8 cellular contexts compared by ENCODE assay signal in genomic region chr7:33932832-33933468, GRCh38. TPM values are rescaled to one million over a fixed set of nuclear protein-coding genes. Genes with fewer than 3 reads are reported as not detected.
DNase-seq lines count a peak whose midpoint lies in the region; ATAC-seq, FAIRE-seq and TF ChIP-seq lines count a peak whose summit lies in the region.

No MANE protein-coding gene starts in this region.

- H3K27ac Mint-ChIP-seq in endothelial cell (ENCODE audit: unreplicated experiment) = no peak overlapping the region

- ATAC-seq in HG03521 (IDR thresholded peaks at IDR 0.05; ENCODE audit: unreplicated experiment) = peak; percentile 61

- H3K4me3 ChIP-seq in BJ (ENCODE audit: low read depth, low read length) = no peak overlapping the region

- DNase-seq in BJ (ENCODE audit: low read depth) (peak; percentile 52), GM19239 (ENCODE audit: insufficient read length, low spot score) (peak; percentile 28), NCI-H774 (lab: John Stamatoyannopoulos, UW) (peak; percentile 51), endothelial cell (ENCODE audit: low spot score) (peak; percentile 84), middle frontal gyrus (ENCODE audit: extremely low spot score, low spot score) (peak; percentile 79)
- DNase-seq in activated CD8-positive, alpha-beta memory T cell treated with anti-CD3 and anti-CD28 coated beads for 24 hours = peak; percentile 85
- peak; percentile 8 to 27 for DNase-seq in stimulated activated CD8-positive, alpha-beta memory T cell treated with anti-CD3 and anti-CD28 coated beads, Interleukin-2, amount 100 ng/mL, for 1 hour (ENCODE audit: low read depth in 2 of 2)

- CTCF ChIA-PET in BJ (lab: Yijun Ruan, JAX) = interaction anchor here (0.6 to 4.8 kb wide), 45 partner anchors 9 to 750 kb away, joined by 3 to 31 read pairs (median 4); partner anchors contain the start of gene BMPER

- peaks cover 3% of the 10 kb centered on the region for H3K27me3 Mint-ChIP-seq in endothelial cell (ENCODE audit: unreplicated experiment)

- peaks cover 2% of the 10 kb centered on the region for H3K36me3 ChIP-seq in BJ (ENCODE audit: control insufficient read depth, insufficient read depth, low read length)

- no peak overlapping the region for H3K4me3 Mint-ChIP-seq in endothelial cell (ENCODE audit: unreplicated experiment)

- no peaks in the 10 kb centered on the region for H3K27me3 ChIP-seq in BJ (ENCODE audit: control insufficient read depth, insufficient read depth, low read length)

- H3K9me3 Mint-ChIP-seq in endothelial cell (ENCODE audit: unreplicated experiment) = no peaks in the 10 kb centered on the region

- peak; percentile 98 for TF ChIP-seq CTCF in BJ (IDR thresholded peaks at IDR 0.05; ENCODE audit: insufficient read depth, low read depth, low read length)
- peak; percentile 89 for TF ChIP-seq CTCF in endothelial cell (IDR thresholded peaks at IDR 0.05; ENCODE audit: unreplicated experiment)

- peak; percentile 47 for FAIRE-seq in GM19239 (lab: Jason Lieb, UNC)

- H3K36me3 Mint-ChIP-seq in endothelial cell (ENCODE audit: low read depth, unreplicated experiment) = no peaks in the 10 kb centered on the region

- POLR2A ChIA-PET in BJ (lab: Charles Lee) = interaction anchor here (0.7 kb wide), 1 partner anchor 216 kb away, joined by 10 read pairs; no protein-coding TSS in a partner anchor

- H3K4me1 Mint-ChIP-seq in endothelial cell (ENCODE audit: unreplicated experiment) = peaks cover 4% of the 10 kb centered on the region

RNA-seq across cellular contexts. Expression of gene BMPER, which starts 27.6 kb away (rescaled TPM):
- polyA plus RNA-seq in BJ (2011; rRNA removed) = 7.0 and 8.8 TPM in 2 replicates
- 6.4 and 7.9 TPM in 2 replicates for polyA minus RNA-seq in BJ (2011; rRNA and poly(A)+ RNA removed)
- total RNA-seq in endothelial cell (ENCODE audit: unreplicated experiment) = 2.5 TPM

Comparison
In these comparisons a context has a peak if more than half of its experiments do, and no peak if none do; other contexts are left out.
1. DNase-seq: peak in every context shown above with its lines; median percentile 85 in activated CD8-positive, alpha-beta memory T cell treated with anti-CD3 and anti-CD28 coated beads for 24 hours; 84 in endothelial cell; 79 in middle frontal gyrus; 52 in BJ; 51 in NCI-H774; 28 in GM19239; 18 in stimulated activated CD8-positive, alpha-beta memory T cell treated with anti-CD3 and anti-CD28 coated beads, Interleukin-2, amount 100 ng/mL, for 1 hour.